ENCODE assay signal across 15 cellular contexts in genomic region chr12:1532367-1532752, GRCh38.
A peak's percentile ranks its signal among the peaks of the same experiment; 100 is the strongest.
DNase-seq lines count a peak whose midpoint lies in the region; TF ChIP-seq lines count a peak whose summit lies in the region.
"Had no signal": no experiment of that assay in that cellular context is flagged by ENCODE, and none has a peak within 500 bp of the region (broad histone marks: within the 10 kb centered on the region; RNA-seq: fewer than 3 reads in every experiment).

No MANE protein-coding gene starts in this region.

- TF ChIP-seq CTCF in colonic mucosa (IDR thresholded peaks at IDR 0.05) = no peak
- TF ChIP-seq CTCF in osteoblast (IDR thresholded peaks at IDR 0.05; ENCODE audit: extremely low read depth, low read depth, low read length) = no peak

- H2AK5ac ChIP-seq in mesendoderm (ENCODE audit: low read length) = no peak overlapping the region

- H3K36me3 ChIP-seq in colonic mucosa (no peaks in the 10 kb centered on the region), osteoblast (ENCODE audit: insufficient read depth, low read length) (no peaks in the 10 kb centered on the region), mesendoderm (ENCODE audit: control insufficient read depth, insufficient read depth, low read length) (no peaks in the 10 kb centered on the region)

- peak overlapping the region; percentile 7 for H3K27ac ChIP-seq in colonic mucosa
- peak overlapping the region; percentile 55 for H3K27ac ChIP-seq in osteoblast (ENCODE audit: low read depth, low read length)
- no peak overlapping the region for H3K27ac ChIP-seq in mesendoderm (ENCODE audit: low read depth, low read length)
- H3K27ac ChIP-seq: 22Rv1 had no signal

- H3K4me3 ChIP-seq in colonic mucosa = no peak overlapping the region
- H3K4me3 ChIP-seq in osteoblast (ENCODE audit: insufficient read depth, low read length) = peak overlapping the region; percentile 81
- H3K4me3 ChIP-seq in mesendoderm (ENCODE audit: low read length) = no peak overlapping the region

- H3K79me1 ChIP-seq in mesendoderm (ENCODE audit: low read length) = no peaks in the 10 kb centered on the region

- H3K4me1 ChIP-seq in colonic mucosa (no peaks in the 10 kb centered on the region), osteoblast (ENCODE audit: insufficient read depth, low read length) (peaks cover 56% of the 10 kb centered on the region), mesendoderm (ENCODE audit: control insufficient read depth, low read depth, low read length) (no peaks in the 10 kb centered on the region)

- H4K20me1 ChIP-seq in osteoblast (ENCODE audit: insufficient read depth, low read length) = peaks cover 52% of the 10 kb centered on the region

- H3K4me2 ChIP-seq in osteoblast (ENCODE audit: insufficient read depth, low read length) = peak overlapping the region; percentile 78
- no peak overlapping the region for H3K4me2 ChIP-seq in mesendoderm (ENCODE audit: low read length)

- H3K23ac ChIP-seq in mesendoderm (ENCODE audit: low read length) = no peak overlapping the region

- DNase-seq in DMS53 (lab: John Stamatoyannopoulos, UW) = peak; percentile 45
- no peak for DNase-seq in DMS53 treated with DMSO at 0.1 percent for 48 hours (lab: John Stamatoyannopoulos, UW; ENCODE audit: unreplicated experiment)
- peak; percentile 66 to 69 for DNase-seq in NCI-H526 (lab: John Stamatoyannopoulos, UW)
- DNase-seq in colonic mucosa = no peak
- DNase-seq in osteoblast (ENCODE audit: insufficient read length, low spot score, missing footprints) = peak; percentile 73
- DNase-seq in mesendoderm = no peak
- DNase-seq in HK-2 (ENCODE audit: unreplicated experiment) = no peak
- DNase-seq in DMS 273 treated with DMSO at 0.1 percent for 48 hours (lab: John Stamatoyannopoulos, UW) = no peak
- DNase-seq: activated CD4-positive, alpha-beta T cell treated with anti-CD3 and anti-CD28 coated beads for 1 hour; activated naive CD4-positive, alpha-beta T cell treated with anti-CD3 and anti-CD28 coated beads, Interleukin-2, amount 50 U/mL, for 16 hours; effector memory CD4-positive, alpha-beta T cell; hypothalamus; midbrain; Right ventricle myocardium superior had no signal

- H2BK15ac ChIP-seq in mesendoderm (replicated peaks; ENCODE audit: low read depth) = no peak overlapping the region

- H3K18ac ChIP-seq in mesendoderm (ENCODE audit: low read length) = no peak overlapping the region

- H3K79me2 ChIP-seq in osteoblast (ENCODE audit: insufficient read depth, low read length) (peaks cover 76% of the 10 kb centered on the region), mesendoderm (ENCODE audit: control insufficient read depth, insufficient read depth, low read length) (no peaks in the 10 kb centered on the region)

- no peak overlapping the region for H4K5ac ChIP-seq in mesendoderm (ENCODE audit: low read length)

- no peak overlapping the region for H2BK120ac ChIP-seq in mesendoderm (ENCODE audit: low read depth, low read length)

- H3K4ac ChIP-seq in mesendoderm (ENCODE audit: low read depth, low read length) = no peak overlapping the region

- no peak overlapping the region for H2AFZ ChIP-seq in osteoblast (ENCODE audit: low read length)

- H3K27me3 ChIP-seq in colonic mucosa = peaks cover 17% of the 10 kb centered on the region
- H3K27me3 ChIP-seq in osteoblast (ENCODE audit: insufficient read depth, low read length) = no peaks in the 10 kb centered on the region
- H3K27me3 ChIP-seq in mesendoderm (ENCODE audit: insufficient read depth, low read length, poor library complexity) = peaks cover 32% of the 10 kb centered on the region

- H3K9me3 ChIP-seq in colonic mucosa = no peaks in the 10 kb centered on the region
- no peaks in the 10 kb centered on the region for H3K9me3 ChIP-seq in osteoblast (ENCODE audit: low read depth, low read length)

- H3K9ac ChIP-seq in colonic mucosa (ENCODE audit: low read depth in 2 of 2, low read length in 2 of 2) = no peak overlapping the region
- H3K9ac ChIP-seq in mesendoderm (ENCODE audit: low read length) = no peak overlapping the region

- H3K56ac ChIP-seq in mesendoderm (ENCODE audit: low read length) = no peak overlapping the region

- WGBS in mesendoderm (ENCODE audit: extremely low coverage, insufficient coverage, low lambda C conversion rate) = no CpG with 5 or more reads among the region's 6 CpGs

- H4K8ac ChIP-seq in mesendoderm (ENCODE audit: low read depth, low read length) = no peak overlapping the region

- intact Hi-C loops in colonic mucosa (cut with DNase I) = no loop called here

- no peak overlapping the region for H2BK5ac ChIP-seq in mesendoderm (ENCODE audit: low read length)

Comparison
In these comparisons a context has a peak if more than half of its experiments do, and no peak if none do; other contexts are left out.
1. DNase-seq: peak in DMS53 (single experiment), NCI-H526 (2 of 2) and osteoblast (single experiment); none in DMS53 treated with DMSO at 0.1 percent for 48 hours (single experiment), colonic mucosa (single experiment), mesendoderm (single experiment), HK-2 (single experiment) and DMS 273 treated with DMSO at 0.1 percent for 48 hours (single experiment).